ENCODE assay signal across 23 cellular contexts in genomic region chr16:67558859-67559258, GRCh38.
"Had no signal": no experiment of that assay in that cellular context is flagged by ENCODE, and none has a peak within 500 bp of the region (broad histone marks: within the 10 kb centered on the region; RNA-seq: fewer than 3 reads in every experiment).

No MANE protein-coding gene starts in this region.

- H3K27ac ChIP-seq: breast epithelium, coronary artery, epithelial cell of prostate, heart left ventricle, parathyroid adenoma, skin epidermis, thoracic aorta, upper lobe of left lung had no signal

- H3K9me3 Mint-ChIP-seq: activated CD4-positive, alpha-beta T cell treated with anti-CD3 and anti-CD28 coated beads, Interleukin-2, amount 10 ng/mL, durations not matched to agents 24 days and 14 days; activated CD8-positive, alpha-beta T cell treated with anti-CD3 and anti-CD28 coated beads for 36 hours; activated naive CD8-positive, alpha-beta T cell treated with anti-CD3 and anti-CD28 coated beads, Interleukin-2, amount 10 ng/mL, durations not matched to agents 7 days and 5 days; nephron progenitor cell had no signal

- H3K36me3 ChIP-seq: breast epithelium, thoracic aorta, upper lobe of left lung had no signal

- H3K9me3 ChIP-seq: breast epithelium, heart left ventricle, mucosa of descending colon, thoracic aorta, upper lobe of left lung had no signal

- ATAC-seq: activated CD8-positive, alpha-beta memory T cell treated with anti-CD3 and anti-CD28 coated beads, Interleukin-2, amount 10 ng/mL, durations not matched to agents 7 days and 5 days; activated CD8-positive, alpha-beta T cell treated with anti-CD3 and anti-CD28 coated beads for 36 hours; heart left ventricle; left cardiac atrium; mucosa of descending colon; right cardiac atrium had no signal

- H2AFZ ChIP-seq: parathyroid adenoma had no signal

- H3K27ac Mint-ChIP-seq: activated naive CD8-positive, alpha-beta T cell treated with anti-CD3 and anti-CD28 coated beads, Interleukin-2, amount 10 ng/mL, durations not matched to agents 7 days and 5 days; nephron progenitor cell had no signal

- H3K9ac ChIP-seq: parathyroid adenoma had no signal

- H3K4me3 ChIP-seq: breast epithelium, coronary artery, heart left ventricle, mucosa of descending colon, skin epidermis, thoracic aorta, upper lobe of left lung had no signal

- H3K4me1 ChIP-seq: breast epithelium had no signal

- H3K27me3 ChIP-seq: breast epithelium, heart left ventricle, upper lobe of left lung had no signal

- DNase-seq: activated CD4-positive, alpha-beta T cell treated with anti-CD3 and anti-CD28 coated beads, Interleukin-2, amount 10 ng/mL, durations not matched to agents 24 days and 14 days; activated CD8-positive, alpha-beta memory T cell treated with anti-CD3 and anti-CD28 coated beads, Interleukin-2, amount 10 ng/mL, durations not matched to agents 7 days and 5 days; activated CD8-positive, alpha-beta T cell treated with anti-CD3 and anti-CD28 coated beads for 36 hours; activated gamma-delta T cell treated with Interleukin-2 at 50 U/mL for 16 hours; activated naive CD8-positive, alpha-beta T cell treated with anti-CD3 and anti-CD28 coated beads, Interleukin-2, amount 10 ng/mL, durations not matched to agents 7 days and 5 days; activated T-cell treated with anti-CD3 and anti-CD28 coated beads for 4 hours; amniotic stem cell; cerebellar nuclear complex; heart left ventricle; left cardiac atrium; mesendoderm; mucosa of descending colon; nephron progenitor cell; stimulated activated CD4-positive, alpha-beta T cell treated with anti-CD3 and anti-CD28 coated beads, Interleukin-15, amount 100 ng/mL, for 24 hours; stimulated activated naive CD4-positive, alpha-beta T cell; upper lobe of left lung had no signal

- H3K4me3 Mint-ChIP-seq: activated CD4-positive, alpha-beta T cell treated with anti-CD3 and anti-CD28 coated beads, Interleukin-2, amount 10 ng/mL, durations not matched to agents 24 days and 14 days; activated CD8-positive, alpha-beta memory T cell treated with anti-CD3 and anti-CD28 coated beads, Interleukin-2, amount 10 ng/mL, durations not matched to agents 7 days and 5 days; activated CD8-positive, alpha-beta T cell treated with anti-CD3 and anti-CD28 coated beads for 36 hours; activated naive CD8-positive, alpha-beta T cell treated with anti-CD3 and anti-CD28 coated beads, Interleukin-2, amount 10 ng/mL, durations not matched to agents 7 days and 5 days; nephron progenitor cell had no signal

- H3K27me3 Mint-ChIP-seq: activated CD4-positive, alpha-beta T cell treated with anti-CD3 and anti-CD28 coated beads, Interleukin-2, amount 10 ng/mL, durations not matched to agents 24 days and 14 days; activated CD8-positive, alpha-beta memory T cell treated with anti-CD3 and anti-CD28 coated beads, Interleukin-2, amount 10 ng/mL, durations not matched to agents 7 days and 5 days; activated CD8-positive, alpha-beta T cell treated with anti-CD3 and anti-CD28 coated beads for 36 hours; activated naive CD8-positive, alpha-beta T cell treated with anti-CD3 and anti-CD28 coated beads, Interleukin-2, amount 10 ng/mL, durations not matched to agents 7 days and 5 days had no signal
